20 cellular contexts compared by ENCODE assay signal in the genomic region with DNA sequence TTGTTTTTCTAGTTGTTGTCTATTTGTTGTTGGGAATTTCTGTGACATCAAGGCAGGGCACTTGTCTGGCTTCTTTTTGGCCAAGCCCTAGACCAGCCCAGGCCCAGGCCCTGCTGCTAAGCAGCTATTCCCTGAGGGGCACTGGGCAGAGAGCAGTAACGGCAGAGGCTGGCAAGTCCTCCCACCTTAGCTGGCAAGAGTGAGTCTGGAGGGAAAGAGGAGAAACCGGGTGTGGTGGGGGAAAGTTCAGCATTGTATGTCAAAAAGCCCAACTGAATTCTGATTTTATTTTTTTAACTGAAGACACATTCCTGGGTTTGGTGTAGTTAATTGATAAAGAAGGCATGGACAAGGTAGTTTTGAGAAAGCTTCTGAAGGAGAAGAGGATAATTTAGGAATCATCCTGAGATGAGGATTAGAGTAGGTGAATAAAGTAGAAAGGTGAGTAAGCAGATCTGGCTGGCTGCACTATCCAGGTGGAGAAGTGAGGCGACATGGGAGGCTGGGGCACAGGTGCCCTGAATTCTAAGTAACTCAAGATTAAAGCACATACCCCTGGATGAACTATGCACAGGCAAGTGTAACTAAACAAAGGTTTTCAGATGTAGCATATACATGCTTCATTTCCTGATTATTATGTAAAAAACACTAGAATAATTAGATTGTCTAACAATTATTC.
"Had no signal": no experiment of that assay in that cellular context is flagged by ENCODE, and none has a peak within 500 bp of the region (broad histone marks: within the 10 kb centered on the region; RNA-seq: fewer than 3 reads in every experiment).

No MANE protein-coding gene starts in this region.

- H3K4me1 ChIP-seq: parathyroid adenoma, tibial artery, uterus had no signal

- H3K4me3 Mint-ChIP-seq: activated CD4-positive, alpha-beta memory T cell treated with anti-CD3 and anti-CD28 coated beads for 36 hours; naive thymus-derived CD8-positive, alpha-beta T cell had no signal

- H3K27ac Mint-ChIP-seq: activated CD4-positive, alpha-beta memory T cell treated with anti-CD3 and anti-CD28 coated beads for 36 hours had no signal

- H3K27me3 Mint-ChIP-seq: activated CD4-positive, alpha-beta memory T cell treated with anti-CD3 and anti-CD28 coated beads for 36 hours; naive thymus-derived CD8-positive, alpha-beta T cell had no signal

- DNase-seq: activated CD4-positive, alpha-beta memory T cell treated with anti-CD3 and anti-CD28 coated beads for 36 hours; activated naive CD4-positive, alpha-beta T cell treated with Interleukin-2 at 50 U/mL for 16 hours; activated T-cell treated with anti-CD3 and anti-CD28 coated beads, Interleukin-2, amount 50 U/mL, for 48 hours; amniotic stem cell; caudate nucleus; effector memory CD4-positive, alpha-beta T cell; head of caudate nucleus; left cardiac atrium; naive thymus-derived CD8-positive, alpha-beta T cell; stimulated activated CD4-positive, alpha-beta T cell treated with anti-CD3 and anti-CD28 coated beads, Interleukin-12 subunit alpha, Interleukin-12 subunit beta, amount 100 ng/mL, for 4 hours; stimulated activated CD4-positive, alpha-beta T cell treated with anti-CD3 and anti-CD28 coated beads, Interleukin-2, amount 100 ng/mL, for 24 hours; SW 1271; T-helper 9 cell; tibial artery; uterus had no signal

- H3K27me3 ChIP-seq: neutrophil, tibial artery, uterus had no signal

- H3K27ac ChIP-seq: coronary artery, epithelial cell of prostate, neutrophil, parathyroid adenoma, tibial artery, uterus had no signal

- H3K4me3 ChIP-seq: coronary artery, tibial artery, uterus had no signal

- H3K36me3 ChIP-seq: uterus had no signal

- H3K9me3 ChIP-seq: neutrophil, tibial artery, uterus had no signal

- ATAC-seq: activated CD4-positive, CD25-positive, alpha-beta regulatory T cell treated with anti-CD3 and anti-CD28 coated beads, Interleukin-2, amount 50 U/mL, for 24 hours; left cardiac atrium; naive thymus-derived CD8-positive, alpha-beta T cell had no signal

- H3K9me3 Mint-ChIP-seq: activated CD4-positive, alpha-beta memory T cell treated with anti-CD3 and anti-CD28 coated beads for 36 hours; naive thymus-derived CD8-positive, alpha-beta T cell had no signal
